11 cellular contexts compared by ENCODE assay signal in the genomic region with DNA sequence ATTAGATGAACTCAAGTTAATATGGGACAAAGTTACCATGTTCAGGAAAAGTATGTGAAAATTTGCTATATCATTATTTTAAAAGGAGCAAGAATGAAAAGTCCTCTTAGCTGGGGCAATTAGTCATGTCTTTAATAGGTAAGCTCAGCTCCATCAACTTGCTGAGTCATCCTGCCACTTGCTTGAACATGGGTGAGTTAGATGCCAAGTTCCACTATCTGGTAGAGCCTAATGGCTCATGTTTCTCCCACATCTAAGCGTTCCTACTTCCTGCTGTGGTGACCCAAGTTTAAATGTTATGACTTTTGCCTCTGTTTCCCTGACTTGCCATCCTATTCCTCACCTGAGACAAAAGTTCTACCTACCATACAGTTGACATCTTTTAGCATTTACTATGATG.
DNase-seq lines count a peak whose midpoint lies in the region; ATAC-seq and TF ChIP-seq lines count a peak whose summit lies in the region.
"Had no signal": no experiment of that assay in that cellular context is flagged by ENCODE, and none has a peak within 500 bp of the region (broad histone marks: within the 10 kb centered on the region; RNA-seq: fewer than 3 reads in every experiment).

No MANE protein-coding gene starts in this region.

- H3F3A ChIP-seq in MM.1S (ENCODE audit: insufficient read depth, low read length) = no peaks in the 10 kb centered on the region

- H3K9me2 ChIP-seq in MM.1S (replicated peaks; ENCODE audit: insufficient read depth, low read length) = no peaks in the 10 kb centered on the region

- H3K4me1 ChIP-seq in upper lobe of right lung (no peaks in the 10 kb centered on the region), MM.1S (ENCODE audit: low read length) (no peaks in the 10 kb centered on the region)
- H3K4me1 ChIP-seq: testis had no signal

- peak; percentile 25 for ATAC-seq in upper lobe of right lung

- H3K4me2 ChIP-seq in MM.1S (ENCODE audit: low read depth, low read length) = no peak overlapping the region

- no peak overlapping the region for H3K27ac ChIP-seq in upper lobe of right lung
- no peak overlapping the region for H3K27ac ChIP-seq in MM.1S (ENCODE audit: low read length)
- H3K27ac ChIP-seq: C4-2B, testis had no signal

- no peaks in the 10 kb centered on the region for H3K36me3 ChIP-seq in upper lobe of right lung
- H3K36me3 ChIP-seq in MM.1S (replicated peaks; ENCODE audit: insufficient read depth, low read length) = no peaks in the 10 kb centered on the region

- no peaks in the 10 kb centered on the region for H3K79me2 ChIP-seq in MM.1S (ENCODE audit: low read length)

- no peak overlapping the region for H2AFZ ChIP-seq in MM.1S (ENCODE audit: low read length)

- H4K20me1 ChIP-seq in MM.1S (ENCODE audit: insufficient read depth, low read length) = no peaks in the 10 kb centered on the region

- TF ChIP-seq CTCF in upper lobe of right lung (IDR thresholded peaks at IDR 0.05) = no peak
- no peak for TF ChIP-seq CTCF in MM.1S (IDR thresholded peaks at IDR 0.05; ENCODE audit: low read length)

- H3K4me3 ChIP-seq in upper lobe of right lung = no peak overlapping the region
- no peak overlapping the region for H3K4me3 ChIP-seq in MM.1S (ENCODE audit: low read length)
- H3K4me3 ChIP-seq: testis had no signal

- H3K9me3 ChIP-seq in upper lobe of right lung = no peaks in the 10 kb centered on the region
- no peaks in the 10 kb centered on the region for H3K9me3 ChIP-seq in MM.1S (replicated peaks; ENCODE audit: insufficient read depth, low read length)
- H3K9me3 ChIP-seq: testis had no signal

- peak; percentile 12 for DNase-seq in stimulated activated CD4-positive, alpha-beta T cell treated with anti-CD3 and anti-CD28 coated beads, Interleukin-1b, Interleukin-23, amount 100 ng/mL, for 48 hours
- DNase-seq in stimulated activated CD4-positive, alpha-beta T cell treated with anti-CD3 and anti-CD28 coated beads, Interleukin-2, amount 100 ng/mL, for 48 hours = no peak
- peak; percentile 53 for DNase-seq in RKO (ENCODE audit: low spot score)
- DNase-seq in erythroblast (lab: John Stamatoyannopoulos, UW) = peak; percentile 45 to 63
- DNase-seq in upper lobe of right lung = no peak
- no peak for DNase-seq in AML-193 (lab: John Stamatoyannopoulos, UW)
- no peak for DNase-seq in NOMO-1 treated with DMSO at 0.1 percent for 48 hours (lab: John Stamatoyannopoulos, UW; ENCODE audit: unreplicated experiment)
- no peak for DNase-seq in MM.1S
- DNase-seq: nephron progenitor cell, testis had no signal

- no peaks in the 10 kb centered on the region for H3K27me3 ChIP-seq in upper lobe of right lung
- no peaks in the 10 kb centered on the region for H3K27me3 ChIP-seq in MM.1S (replicated peaks; ENCODE audit: insufficient read depth, low read length)
- H3K27me3 ChIP-seq: testis had no signal

- H3K9ac ChIP-seq in MM.1S (ENCODE audit: low read length) = no peak overlapping the region

- intact Hi-C loops in upper lobe of right lung (cut with DNase I) = no loop called here

- TF ChIP-seq POLR2A in erythroblast (IDR thresholded peaks at IDR 0.05; ENCODE audit: low read length) = no peak

Comparison
In these comparisons a context has a peak if more than half of its experiments do, and no peak if none do; other contexts are left out.
1. DNase-seq: peak in stimulated activated CD4-positive, alpha-beta T cell treated with anti-CD3 and anti-CD28 coated beads, Interleukin-1b, Interleukin-23, amount 100 ng/mL, for 48 hours (single experiment), RKO (single experiment) and erythroblast (2 of 2); none in stimulated activated CD4-positive, alpha-beta T cell treated with anti-CD3 and anti-CD28 coated beads, Interleukin-2, amount 100 ng/mL, for 48 hours (0 of 2), upper lobe of right lung (single experiment), AML-193 (0 of 2), NOMO-1 treated with DMSO at 0.1 percent for 48 hours (single experiment) and MM.1S (single experiment).